8 cellular contexts compared by ENCODE assay signal in genomic region chr17:37844158-37844976, GRCh38.
DNase-seq lines count a peak whose midpoint lies in the region; ATAC-seq, FAIRE-seq and TF ChIP-seq lines count a peak whose summit lies in the region.

No MANE protein-coding gene starts in this region.

- peaks cover 9 to 21% (median 14%) of the 10 kb centered on the region in 3 donors for H3K4me1 Mint-ChIP-seq in T-cell
- H3K4me1 Mint-ChIP-seq in astrocyte (ENCODE audit: low read depth, unreplicated experiment), result peaks cover 1% of the 10 kb centered on the region

- H3K27me3 Mint-ChIP-seq in T-cell, result peaks cover 9 to 35% of the 10 kb centered on the region in 2 donors
- H3K27me3 Mint-ChIP-seq in astrocyte (ENCODE audit: low read depth, unreplicated experiment), result peaks cover 17% of the 10 kb centered on the region

- ATAC-seq in HG02798 (IDR thresholded peaks at IDR 0.05; ENCODE audit: poor library complexity, unreplicated experiment) (peak; percentile 60), T-cell (replicated peaks in 1 of 4) (peak; percentile 72 to 82 (median 74)), GM21367 (IDR thresholded peaks at IDR 0.05; ENCODE audit: unreplicated experiment) (no peak)

- no peak overlapping the region for H3K27ac Mint-ChIP-seq in T-cell
- H3K27ac Mint-ChIP-seq in astrocyte (ENCODE audit: unreplicated experiment), result no peak overlapping the region

- FAIRE-seq in astrocyte (lab: Jason Lieb, UNC), result no peak

- H3K9me3 ChIP-seq in astrocyte (ENCODE audit: insufficient read depth, low read depth, low read length), result no peaks in the 10 kb centered on the region

- no peak overlapping the region for H3K27ac ChIP-seq in astrocyte (ENCODE audit: low read depth, low read length)

- H3K79me2 ChIP-seq in astrocyte (ENCODE audit: insufficient read depth, low read length), result no peaks in the 10 kb centered on the region

- TF ChIP-seq CTCF in GM10248 (IDR thresholded peaks at IDR 0.05; ENCODE audit: control extremely low read depth, extremely low read depth, low read depth, missing control alignments) (peak; percentile 93), astrocyte (IDR thresholded peaks at IDR 0.05; ENCODE audit: insufficient read depth, low read depth, low read length) (peak; percentile 66)

- no peaks in the 10 kb centered on the region for H4K20me1 ChIP-seq in astrocyte (ENCODE audit: insufficient read depth, low read length)

- H2AFZ ChIP-seq in astrocyte (ENCODE audit: low read depth, low read length), result peak overlapping the region; percentile 71

- peak overlapping the region; percentile 80 for H3K4me2 ChIP-seq in astrocyte (ENCODE audit: low read length)

- H3K36me3 Mint-ChIP-seq in T-cell, result no peaks in the 10 kb centered on the region
- no peaks in the 10 kb centered on the region for H3K36me3 Mint-ChIP-seq in astrocyte (ENCODE audit: low read depth, unreplicated experiment)

- no peak overlapping the region for H3K4me3 ChIP-seq in astrocyte (ENCODE audit: insufficient read depth, low read depth, low read length)

- H3K4me1 ChIP-seq in astrocyte (ENCODE audit: insufficient read depth, low read length), result peaks cover 12% of the 10 kb centered on the region

- peak overlapping the region; percentile 47 for H3K9ac ChIP-seq in astrocyte (ENCODE audit: low read length)

- CTCF ChIA-PET in GM10248 (lab: Yijun Ruan, JAX), result interaction anchor here (0.8 to 2.4 kb wide), 19 partner anchors 10 to 317 kb away, joined by 3 to 10 read pairs (median 5); partner anchors contain the start of gene SYNRG
- CTCF ChIA-PET in T-cell (lab: Charles Lee), result no interaction called here

- H3K27me3 ChIP-seq in astrocyte (ENCODE audit: insufficient read depth, low read length), result no peaks in the 10 kb centered on the region

- H3K36me3 ChIP-seq in astrocyte (ENCODE audit: insufficient read depth, low read length), result no peaks in the 10 kb centered on the region

- H3K9me3 Mint-ChIP-seq in T-cell (no peaks in the 10 kb centered on the region), astrocyte (ENCODE audit: unreplicated experiment) (peaks cover 6% of the 10 kb centered on the region)

- DNase-seq in GM10248 (ENCODE audit: extremely low spot score) (peak; percentile 85), T-cell (peak in 30 of 34 experiments; percentile 6 to 44 (median 24)), astrocyte (ENCODE audit: low read depth) (peak; percentile 31), iPS-NIHi7 (ENCODE audit: extremely low spot score) (peak; percentile 91), DMS114 treated with DMSO at 0.1 percent for 48 hours (lab: John Stamatoyannopoulos, UW; ENCODE audit: unreplicated experiment) (no peak)
- DNase-seq in stimulated activated CD4-positive, alpha-beta T cell treated with anti-CD3 and anti-CD28 coated beads, Interleukin-1b, Interleukin-23, amount 100 ng/mL, for 24 hours (ENCODE audit: low read depth in 4 of 4, low spot score in 1 of 4), result peak; percentile 19 to 46 (median 23)

- POLR2A ChIA-PET in GM10248 (lab: Yijun Ruan, JAX), result no interaction called here
- POLR2A ChIA-PET in T-cell (lab: Charles Lee), result interaction anchor here in 1 of 2 donors (0.6 kb wide), 1 partner anchor 1444 kb away, joined by 3 read pairs; no protein-coding TSS in a partner anchor

- H3K4me3 Mint-ChIP-seq in T-cell, result peak overlapping the region; percentile 58 to 66 (median 60)
- H3K4me3 Mint-ChIP-seq in astrocyte (ENCODE audit: unreplicated experiment), result no peak overlapping the region
